Comparison of ENCODE assay signal across 8 cellular contexts in the genomic region with DNA sequence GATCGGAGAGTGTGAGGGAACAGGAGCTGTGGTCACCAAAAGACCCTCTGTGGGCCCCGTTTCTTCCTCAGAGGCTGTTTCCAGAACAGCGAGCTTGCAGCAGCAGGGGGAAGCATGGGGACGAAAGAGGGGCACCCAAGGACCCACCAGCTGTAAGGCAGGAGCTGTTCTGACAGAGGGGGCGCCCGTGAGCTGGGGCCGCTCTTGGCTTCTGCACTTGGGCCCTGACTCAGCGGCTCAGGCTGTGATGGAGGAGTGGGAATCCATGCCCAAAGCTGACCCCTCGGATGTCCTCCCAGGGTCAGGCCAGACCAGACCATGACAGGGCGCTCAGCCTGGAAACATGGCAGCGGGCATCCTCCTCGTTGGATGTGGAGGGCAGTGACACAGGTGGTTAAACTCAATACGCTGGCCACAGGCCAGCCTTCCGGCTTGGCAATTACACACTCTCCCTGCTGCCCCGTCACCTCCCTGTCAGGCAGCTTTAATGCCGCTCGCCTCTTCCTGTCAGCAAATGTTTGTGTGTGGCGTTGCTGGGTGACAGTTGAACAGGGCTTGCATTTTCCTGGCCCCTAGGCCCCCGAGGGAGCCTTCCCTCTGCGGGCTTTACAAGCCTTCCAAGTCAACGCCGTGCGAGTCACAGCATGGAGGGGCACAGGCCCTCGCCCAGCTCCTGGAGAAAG.
DNase-seq lines count a peak whose midpoint lies in the region; ATAC-seq and TF ChIP-seq lines count a peak whose summit lies in the region.

No MANE protein-coding gene starts in this region.

- peaks cover 4 to 18% (median 14%) of the 10 kb centered on the region in 3 donors for H3K27me3 Mint-ChIP-seq in naive B cell

- H3K4me3 Mint-ChIP-seq in naive B cell, result peak overlapping the region in 3 of 8 donors; percentile 6 to 67 (median 46)

- no peak for DNase-seq in DND-41
- DNase-seq in NCI-H2081 treated with DMSO at 0.1 percent for 48 hours (lab: John Stamatoyannopoulos, UW), result peak; percentile 40
- peak; percentile 9 for DNase-seq in central memory CD4-positive, alpha-beta T cell
- peak; percentile 28 for DNase-seq in naive B cell
- DNase-seq in effector CD4-positive, alpha-beta T cell, result no peak
- DNase-seq in SW 1271 (lab: John Stamatoyannopoulos, UW), result no peak

- no peak overlapping the region for H3K27ac ChIP-seq in DND-41 (ENCODE audit: low read length)

- H3K4me2 ChIP-seq in DND-41 (ENCODE audit: insufficient read depth, low read length), result no peak overlapping the region

- peak overlapping the region in 4 of 6 donors; percentile 9 to 41 (median 26) for H3K27ac Mint-ChIP-seq in naive B cell

- no peak overlapping the region for H3K4me3 ChIP-seq in DND-41 (ENCODE audit: low read depth in 1 of 2, low read length in 2 of 2)

- no peaks in the 10 kb centered on the region for H3K79me2 ChIP-seq in DND-41 (ENCODE audit: insufficient read depth, low read length)

- H3K9me3 Mint-ChIP-seq in naive B cell, result peaks cover 0 to 5% (median 0%) of the 10 kb centered on the region in 7 donors

- no peaks in the 10 kb centered on the region for H3K9me3 ChIP-seq in DND-41 (ENCODE audit: insufficient read depth, low read length, severe bottlenecking)

- H3K9ac ChIP-seq in DND-41 (ENCODE audit: low read depth, low read length), result no peak overlapping the region

- H3K4me1 Mint-ChIP-seq in naive B cell, result peaks cover 5 to 7% (median 7%) of the 10 kb centered on the region in 3 donors

- no peak for ATAC-seq in DND-41 (ENCODE audit: insufficient read depth, low read depth)
- ATAC-seq in naive B cell (ENCODE audit: low read depth in 2 of 2), result peak; percentile 77 to 82
- no peak for ATAC-seq in GM19397 (IDR thresholded peaks at IDR 0.05; ENCODE audit: unreplicated experiment)
- ATAC-seq in GM21367 (IDR thresholded peaks at IDR 0.05; ENCODE audit: unreplicated experiment), result no peak

- no peaks in the 10 kb centered on the region for H3K36me3 ChIP-seq in DND-41 (ENCODE audit: insufficient read depth, low read length)

- no peaks in the 10 kb centered on the region for H3K4me1 ChIP-seq in DND-41 (ENCODE audit: insufficient read depth, low read length)

- no peaks in the 10 kb centered on the region for H3K27me3 ChIP-seq in DND-41 (ENCODE audit: insufficient read depth, low read length, poor library complexity)

- no peaks in the 10 kb centered on the region for H3K36me3 Mint-ChIP-seq in naive B cell

- no peaks in the 10 kb centered on the region for H4K20me1 ChIP-seq in DND-41 (ENCODE audit: insufficient read depth, low read length)

- H2AFZ ChIP-seq in DND-41 (ENCODE audit: low read depth, low read length), result no peak overlapping the region

- peak; percentile 8 for TF ChIP-seq CTCF in DND-41 (IDR thresholded peaks at IDR 0.05; ENCODE audit: borderline replicate concordance, extremely low read depth, low read length, poor library complexity, severe bottlenecking)

Comparison
In these comparisons a context has a peak if more than half of its experiments do, and no peak if none do; other contexts are left out.
1. ATAC-seq: peak in naive B cell (2 of 2); none in DND-41 (single experiment), GM19397 (single experiment) and GM21367 (single experiment).
2. DNase-seq: peak in NCI-H2081 treated with DMSO at 0.1 percent for 48 hours (single experiment), central memory CD4-positive, alpha-beta T cell (single experiment) and naive B cell (single experiment); none in DND-41 (single experiment), effector CD4-positive, alpha-beta T cell (single experiment) and SW 1271 (0 of 2).